Comparison of ENCODE assay signal across 8 cellular contexts in genomic region chr22:20243545-20244249, GRCh38. TPM values are rescaled to one million over a fixed set of nuclear protein-coding genes. Genes with fewer than 3 reads are reported as not detected.
DNase-seq lines count a peak whose midpoint lies in the region; FAIRE-seq and TF ChIP-seq lines count a peak whose summit lies in the region.

No MANE protein-coding gene starts in this region.

- dilution Hi-C loops in mammary epithelial cell (cut with HindIII; ENCODE audit: low sequenced_read_pairs) (no loop called here), keratinocyte (cut with MboI; ENCODE audit: extremely low pct_ligation_motif_present, low sequenced_read_pairs) (no loop called here)

- H2AFZ ChIP-seq in mammary epithelial cell (ENCODE audit: low read depth, low read length): peak overlapping the region; percentile 68
- H2AFZ ChIP-seq in keratinocyte (ENCODE audit: control insufficient read depth, low read length): peak overlapping the region; percentile 52

- H3K4me3 ChIP-seq in mammary epithelial cell (replicated peaks in 1 of 3; ENCODE audit: insufficient read depth in 1 of 3, low read depth in 2 of 3, low read length in 3 of 3) (peak overlapping the region in 1 of 3 experiments; percentile 14), keratinocyte (ENCODE audit: control insufficient read depth in 2 of 3, extremely low read depth in 1 of 3, insufficient read depth in 2 of 3, low read depth in 1 of 3, low read length in 3 of 3) (no peak overlapping the region)

- peak overlapping the region; percentile 16 for H3K4me2 ChIP-seq in mammary epithelial cell (ENCODE audit: insufficient read depth, low read depth, low read length)
- H3K4me2 ChIP-seq in keratinocyte (ENCODE audit: control insufficient read depth, extremely low read depth, insufficient read depth, low read depth, low read length): peak overlapping the region; percentile 49

- H3K27me3 ChIP-seq in mammary epithelial cell (ENCODE audit: insufficient read depth, low read length): no peaks in the 10 kb centered on the region
- H3K27me3 ChIP-seq in keratinocyte (ENCODE audit: control insufficient read depth, extremely low read depth, insufficient read depth, low read length): no peaks in the 10 kb centered on the region

- no peaks in the 10 kb centered on the region for H4K20me1 ChIP-seq in mammary epithelial cell (ENCODE audit: insufficient read depth, low read length)
- peaks cover 2% of the 10 kb centered on the region for H4K20me1 ChIP-seq in keratinocyte (ENCODE audit: control insufficient read depth, extremely low read depth, insufficient read depth, low read length)

- H3K9me1 ChIP-seq in keratinocyte (ENCODE audit: control insufficient read depth, extremely low read depth, insufficient read depth, low read length): no peaks in the 10 kb centered on the region

- BruUV-seq in mammary epithelial cell (replicated peaks; lab: Mats Ljungman, UMichigan): no TSS peak

- TF ChIP-seq CTCF in mammary epithelial cell (conservative IDR thresholded peaks at IDR 0.05 in 1 of 2, IDR thresholded peaks at IDR 0.05 in 1 of 2; ENCODE audit: extremely low read depth in 1 of 2, insufficient read depth in 1 of 2, low read depth in 1 of 2, low read length in 2 of 2): no peak
- TF ChIP-seq CTCF in keratinocyte (optimal IDR thresholded peaks at IDR 0.05 in 1 of 3, IDR thresholded peaks at IDR 0.05 in 1 of 3, conservative IDR thresholded peaks at IDR 0.05 in 1 of 3; ENCODE audit: extremely low read depth in 1 of 3, insufficient read depth in 2 of 3, low read length in 3 of 3): no peak

- peak; percentile 75 for FAIRE-seq in keratinocyte (lab: Jason Lieb, UNC)

- H3K79me2 ChIP-seq in mammary epithelial cell (ENCODE audit: insufficient read depth, low read length) (peaks cover 3% of the 10 kb centered on the region), keratinocyte (ENCODE audit: control insufficient read depth, insufficient read depth, low read length) (no peaks in the 10 kb centered on the region)

- CTCF ChIA-PET in mammary epithelial cell (lab: Charles Lee; ENCODE audit: low non-redundant PET): no interaction called here

- peak; percentile 42 for DNase-seq in GM04504 (ENCODE audit: low read depth)
- DNase-seq in NCI-H187 treated with DMSO at 0.1 percent for 48 hours (lab: John Stamatoyannopoulos, UW): peak; percentile 6
- peak; percentile 49 for DNase-seq in T-helper 9 cell
- peak; percentile 44 for DNase-seq in mammary epithelial cell
- DNase-seq in keratinocyte (ENCODE audit: low read depth, low spot score): peak; percentile 40
- DNase-seq in stimulated activated CD4-positive, alpha-beta T cell treated with anti-CD3 and anti-CD28 coated beads, TNF-alpha, amount 100 ng/mL, for 48 hours (ENCODE audit: low read depth in 3 of 3): peak; percentile 17 to 47 (median 29)
- no peak for DNase-seq in NCI-H128 (lab: John Stamatoyannopoulos, UW; ENCODE audit: unreplicated experiment)
- no peak for DNase-seq in activated CD4-positive, CD25-positive, alpha-beta regulatory T cell treated with anti-CD3 and anti-CD28 coated beads, Interleukin-2, amount 50 U/mL, for 72 hours

- intact Hi-C loops in mammary epithelial cell (cut with micrococcal nuclease): no loop called here

- no peak overlapping the region for H3K9ac ChIP-seq in mammary epithelial cell (ENCODE audit: insufficient read depth, low read length)
- H3K9ac ChIP-seq in keratinocyte (ENCODE audit: control insufficient read depth, extremely low read depth, insufficient read depth, low read length): no peak overlapping the region

- H3K9me3 ChIP-seq in mammary epithelial cell (replicated peaks; ENCODE audit: insufficient read depth, low read length) (no peaks in the 10 kb centered on the region), keratinocyte (ENCODE audit: control insufficient read depth, low read depth, low read length) (no peaks in the 10 kb centered on the region)

- H3K27ac ChIP-seq in mammary epithelial cell (ENCODE audit: insufficient read depth, low read depth, low read length) (no peak overlapping the region), keratinocyte (ENCODE audit: control insufficient read depth, insufficient read depth, low read length) (no peak overlapping the region)

- WGBS in mammary epithelial cell (ENCODE audit: low coverage, missing lambda C conversion rate): 65% methylated on average over 6 of the region's 16 CpGs

- in situ Hi-C loops in mammary epithelial cell (cut with MboI; ENCODE audit: low sequenced_read_pairs in 2 of 2): no loop called here

- peaks cover 21% of the 10 kb centered on the region for H3K4me1 ChIP-seq in mammary epithelial cell (ENCODE audit: insufficient read depth, low read length)
- peaks cover 29% of the 10 kb centered on the region for H3K4me1 ChIP-seq in keratinocyte (ENCODE audit: control insufficient read depth, extremely low read depth, insufficient read depth, low read length)

- H3K36me3 ChIP-seq in mammary epithelial cell (ENCODE audit: insufficient read depth, low read length) (no peaks in the 10 kb centered on the region), keratinocyte (ENCODE audit: control insufficient read depth in 2 of 2, extremely low read depth in 1 of 2, insufficient read depth in 2 of 2, low read length in 2 of 2) (no peaks in the 10 kb centered on the region)

RNA-seq across cellular contexts. Expression of gene RTN4R, which starts 24.4 kb away (rescaled TPM):
- 10 to 100 TPM in 1 of 2 donors, 1 to 10 TPM in 1; 3.8 to 10.5 TPM for total RNA-seq in mammary epithelial cell
- polyA plus RNA-seq in mammary epithelial cell: 10.5 TPM
- polyA minus RNA-seq in mammary epithelial cell: 2.4 TPM
- polyA plus RNA-seq in keratinocyte: 2.5 to 5.6 TPM (median 5.5 TPM) in 3 replicates
- 0.79 TPM for polyA plus RNA-seq in keratinocyte (2011; ENCODE audit: low read depth)
- polyA plus RNA-seq in keratinocyte (2011; cell fraction: cytosol; rRNA removed): 2.6 and 8.8 TPM in 2 replicates
- polyA plus RNA-seq in keratinocyte (2011; cell fraction: nucleus; rRNA removed): 4.8 and 7.4 TPM in 2 replicates
- 7.3 and 10.5 TPM in 2 replicates for polyA plus RNA-seq in keratinocyte (2012; ENCODE audit: low replicate concordance)
- polyA minus RNA-seq in keratinocyte: 2.6 to 4.4 TPM (median 4.4 TPM) in 3 replicates
- polyA minus RNA-seq in keratinocyte (2011; cell fraction: cytosol; rRNA and poly(A)+ RNA removed): 24.7 TPM
- polyA minus RNA-seq in keratinocyte (2011; cell fraction: nucleus; rRNA and poly(A)+ RNA removed): 6.6 and 6.8 TPM in 2 replicates

Comparison
In these comparisons a context has a peak if more than half of its experiments do, and no peak if none do; other contexts are left out.
1. DNase-seq: peak in GM04504 (single experiment), NCI-H187 treated with DMSO at 0.1 percent for 48 hours (single experiment), T-helper 9 cell (single experiment), mammary epithelial cell (single experiment), keratinocyte (single experiment) and stimulated activated CD4-positive, alpha-beta T cell treated with anti-CD3 and anti-CD28 coated beads, TNF-alpha, amount 100 ng/mL, for 48 hours (3 of 3); none in NCI-H128 (single experiment) and activated CD4-positive, CD25-positive, alpha-beta regulatory T cell treated with anti-CD3 and anti-CD28 coated beads, Interleukin-2, amount 50 U/mL, for 72 hours (single experiment).